In genomic region chr15:59104912-59105732, GRCh38 we compare ENCODE assay signal across 8 cellular contexts. TPM values are rescaled to one million over a fixed set of nuclear protein-coding genes. Genes with fewer than 3 reads are reported as not detected.
DNase-seq lines count a peak whose midpoint lies in the region; ATAC-seq, FAIRE-seq and TF ChIP-seq lines count a peak whose summit lies in the region.

Gene CCNB2 (plus strand): TSS chr15:59105146. CDS start chr15:59105269, 123 bp downstream.

- peak within 1 kb of the TSS; percentile 87 for H3K9ac ChIP-seq in astrocyte (ENCODE audit: low read length)

- peak; percentile 36 for DNase-seq in NCI-H2029 treated with DMSO at 0.1 percent for 48 hours (lab: John Stamatoyannopoulos, UW)
- DNase-seq in T-helper 22 cell (ENCODE audit: low read depth) = peak; percentile 72
- peak; percentile 86 for DNase-seq in astrocyte (ENCODE audit: low read depth)
- DNase-seq in hepatic stellate cell (ENCODE audit: low spot score) = peak; percentile 98
- DNase-seq in renal cortical epithelial cell (ENCODE audit: low read depth) = peak; percentile 93
- DNase-seq in cortex of kidney (lab: John Stamatoyannopoulos, UW) = no peak

- H3K4me2 ChIP-seq in astrocyte (ENCODE audit: low read length) = peak within 1 kb of the TSS; percentile 92

- peaks cover 5% of the 10 kb centered on the region for H3K4me1 Mint-ChIP-seq in astrocyte (ENCODE audit: low read depth, unreplicated experiment)

- ATAC-seq in GM18511 (IDR thresholded peaks at IDR 0.05; ENCODE audit: unreplicated experiment) (peak; percentile 99), HG03025 (IDR thresholded peaks at IDR 0.05; ENCODE audit: low FRiP score, unreplicated experiment) (peak; percentile 94)

- H4K20me1 ChIP-seq in astrocyte (ENCODE audit: insufficient read depth, low read length) = no peaks in the 10 kb centered on the region

- H3K27ac ChIP-seq in astrocyte (ENCODE audit: low read depth, low read length) = peak within 1 kb of the TSS; percentile 80

- no peaks in the 10 kb centered on the region for H3K9me3 Mint-ChIP-seq in astrocyte (ENCODE audit: unreplicated experiment)

- peaks cover 40% of the 10 kb centered on the region for H3K79me2 ChIP-seq in astrocyte (ENCODE audit: insufficient read depth, low read length)

- H3K4me3 Mint-ChIP-seq in astrocyte (ENCODE audit: unreplicated experiment) = peak within 1 kb of the TSS; percentile 97

- H3K27ac Mint-ChIP-seq in astrocyte (ENCODE audit: unreplicated experiment) = peak within 1 kb of the TSS; percentile 95

- no peaks in the 10 kb centered on the region for H3K9me3 ChIP-seq in astrocyte (ENCODE audit: insufficient read depth, low read depth, low read length)

- H3K4me3 ChIP-seq in astrocyte (ENCODE audit: insufficient read depth, low read depth, low read length) = peak within 1 kb of the TSS; percentile 85

- no peaks in the 10 kb centered on the region for H3K27me3 Mint-ChIP-seq in astrocyte (ENCODE audit: low read depth, unreplicated experiment)

- peaks cover 6% of the 10 kb centered on the region for H3K4me1 ChIP-seq in astrocyte (ENCODE audit: insufficient read depth, low read length)

- no peak for TF ChIP-seq CTCF in astrocyte (IDR thresholded peaks at IDR 0.05; ENCODE audit: insufficient read depth, low read depth, low read length)

- H3K36me3 ChIP-seq in astrocyte (ENCODE audit: insufficient read depth, low read length) = peaks cover 13% of the 10 kb centered on the region

- peak within 1 kb of the TSS; percentile 80 for H2AFZ ChIP-seq in astrocyte (ENCODE audit: low read depth, low read length)

- H3K36me3 Mint-ChIP-seq in astrocyte (ENCODE audit: low read depth, unreplicated experiment) = no peaks in the 10 kb centered on the region

- FAIRE-seq in astrocyte (lab: Jason Lieb, UNC) = peak; percentile 65

- H3K27me3 ChIP-seq in astrocyte (ENCODE audit: insufficient read depth, low read length) = no peaks in the 10 kb centered on the region

RNA-seq across cellular contexts. Expression of gene CCNB2, which starts in this region (rescaled TPM):
- total RNA-seq in astrocyte (5.9 and 7.9 TPM in 2 replicates), renal cortical epithelial cell (2.0 and 19.4 TPM in 2 replicates)
